In genomic region chr1:205228052-205228451, GRCh38 we compare ENCODE assay signal across 8 cellular contexts. TPM values are rescaled to one million over a fixed set of nuclear protein-coding genes. Genes with fewer than 3 reads are reported as not detected.
A peak's percentile ranks its signal among the peaks of the same experiment; 100 is the strongest.
DNase-seq lines count a peak whose midpoint lies in the region; ATAC-seq and TF ChIP-seq lines count a peak whose summit lies in the region.

No MANE protein-coding gene starts in this region.

- DNase-seq in activated naive CD4-positive, alpha-beta T cell treated with anti-CD3 and anti-CD28 coated beads for 36 hours, result no peak
- DNase-seq in activated naive CD4-positive, alpha-beta T cell treated with Interleukin-2 at 50 U/mL for 16 hours, result no peak
- DNase-seq in T-cell (peak in 3 of 34 experiments; percentile 5 to 26 (median 19)), glomerular visceral epithelial cell (ENCODE audit: extremely low spot score) (peak; percentile 17), GM10248 (ENCODE audit: extremely low spot score) (no peak), DMS79 treated with DMSO at 0.1 percent for 48 hours (lab: John Stamatoyannopoulos, UW) (no peak), 8988T (no peak)

- ATAC-seq in T-cell (replicated peaks in 1 of 4), result peak; percentile 6 to 18 (median 16)

- H3K27ac Mint-ChIP-seq in activated naive CD4-positive, alpha-beta T cell treated with anti-CD3 and anti-CD28 coated beads for 36 hours, result peak overlapping the region; percentile 93
- H3K27ac Mint-ChIP-seq in T-cell, result peak overlapping the region in 1 of 2 donors; percentile 44

- H3K9me3 Mint-ChIP-seq in activated naive CD4-positive, alpha-beta T cell treated with anti-CD3 and anti-CD28 coated beads for 36 hours, result no peaks in the 10 kb centered on the region
- no peaks in the 10 kb centered on the region for H3K9me3 Mint-ChIP-seq in T-cell

- POLR2A ChIA-PET in T-cell (lab: Charles Lee) (no interaction called here), GM10248 (lab: Yijun Ruan, JAX) (interaction anchor here (0.5 kb wide), 1 partner anchor 58 kb away, joined by 7 read pairs; no protein-coding TSS in a partner anchor)

- peak overlapping the region; percentile 76 for H3K4me3 ChIP-seq in skeletal muscle satellite cell (ENCODE audit: low read length)

- H3K9ac ChIP-seq in skeletal muscle satellite cell (ENCODE audit: low read depth, low read length), result peak overlapping the region; percentile 50

- peak overlapping the region; percentile 87 for H3K4me2 ChIP-seq in skeletal muscle satellite cell (ENCODE audit: low read length)

- peaks cover 39% of the 10 kb centered on the region for H3K36me3 Mint-ChIP-seq in activated naive CD4-positive, alpha-beta T cell treated with anti-CD3 and anti-CD28 coated beads for 36 hours (ENCODE audit: low read depth)
- no peaks in the 10 kb centered on the region for H3K36me3 Mint-ChIP-seq in T-cell

- H3K27me3 Mint-ChIP-seq in activated naive CD4-positive, alpha-beta T cell treated with anti-CD3 and anti-CD28 coated beads for 36 hours (ENCODE audit: low read depth), result peaks cover 16% of the 10 kb centered on the region
- peaks cover 3 to 11% of the 10 kb centered on the region in 2 donors for H3K27me3 Mint-ChIP-seq in T-cell

- intact Hi-C loops in activated naive CD4-positive, alpha-beta T cell treated with anti-CD3 and anti-CD28 coated beads for 36 hours (cut with micrococcal nuclease), result loop anchor here (1.0 to 2.0 kb wide), 2 partner anchors 57 to 106 kb away; no protein-coding TSS in a partner anchor

- H3K4me1 ChIP-seq in skeletal muscle satellite cell (ENCODE audit: control insufficient read depth, insufficient read depth, low read length), result peaks cover 20% of the 10 kb centered on the region

- no peak for TF ChIP-seq CTCF in GM10248 (IDR thresholded peaks at IDR 0.05; ENCODE audit: control extremely low read depth, extremely low read depth, low read depth, missing control alignments)

- H3K36me3 ChIP-seq in skeletal muscle satellite cell (ENCODE audit: insufficient read depth, low read length), result no peaks in the 10 kb centered on the region

- CTCF ChIA-PET in activated naive CD4-positive, alpha-beta T cell treated with anti-CD3 and anti-CD28 coated beads for 36 hours (lab: Charles Lee), result interaction anchor here (0.6 to 7.3 kb wide), 17 partner anchors 9 to 523 kb away, joined by 3 to 277 read pairs (median 8); no protein-coding TSS in a partner anchor
- CTCF ChIA-PET in T-cell (lab: Charles Lee) (interaction anchor here (1.1 to 4.4 kb wide), 5 partner anchors 10 to 56 kb away, joined by 5 to 47 read pairs (median 5); no protein-coding TSS in a partner anchor), GM10248 (lab: Yijun Ruan, JAX) (interaction anchor here (0.9 to 25.0 kb wide), 13 partner anchors 8 to 404 kb away, joined by 3 to 743 read pairs (median 5); no protein-coding TSS in a partner anchor)

- peaks cover 27% of the 10 kb centered on the region for H3K4me1 Mint-ChIP-seq in activated naive CD4-positive, alpha-beta T cell treated with anti-CD3 and anti-CD28 coated beads for 36 hours (ENCODE audit: low read depth)
- peaks cover 18 to 30% (median 25%) of the 10 kb centered on the region in 3 donors for H3K4me1 Mint-ChIP-seq in T-cell

- no peaks in the 10 kb centered on the region for H3K9me3 ChIP-seq in skeletal muscle satellite cell (replicated peaks; ENCODE audit: low read length)

- peak overlapping the region; percentile 96 for H3K4me3 Mint-ChIP-seq in activated naive CD4-positive, alpha-beta T cell treated with anti-CD3 and anti-CD28 coated beads for 36 hours
- peak overlapping the region; percentile 85 to 91 (median 87) for H3K4me3 Mint-ChIP-seq in T-cell

- H3K27me3 ChIP-seq in skeletal muscle satellite cell (ENCODE audit: control insufficient read depth, insufficient read depth, low read length), result peaks cover 39% of the 10 kb centered on the region

RNA-seq across cellular contexts. Expression of gene TMCC2, which starts 0.3 kb away (rescaled TPM):
- 10 to 100 TPM; 42.5 to 44.8 TPM for total RNA-seq in activated naive CD4-positive, alpha-beta T cell treated with anti-CD3 and anti-CD28 coated beads for 36 hours
- total RNA-seq in T-cell, result 1 to 10 TPM; 1.0 to 3.3 (median 1.8) TPM
- total RNA-seq in skeletal muscle satellite cell (2012; rRNA removed), result 1.3 and 2.3 TPM in 2 replicates

RNA-seq across cellular contexts. Expression of gene DSTYK, which starts 16.6 kb away (rescaled TPM):
- total RNA-seq in activated naive CD4-positive, alpha-beta T cell treated with anti-CD3 and anti-CD28 coated beads for 36 hours, result 10 to 100 TPM; 10.9 to 11.5 TPM
- total RNA-seq in T-cell, result 10 to 100 TPM; 13.8 to 15.7 (median 14.7) TPM
- 6.1 and 7.4 TPM in 2 replicates for total RNA-seq in skeletal muscle satellite cell (2012; rRNA removed)

Comparison
In these comparisons a context has a peak if more than half of its experiments do, and no peak if none do; other contexts are left out.
1. RNA of gene TMCC2, which starts 0.3 kb away (total RNA-seq): 42.5 to 44.8 TPM in activated naive CD4-positive, alpha-beta T cell treated with anti-CD3 and anti-CD28 coated beads for 36 hours; 1.0 to 3.3 TPM in T-cell; every median in the first group is over 10 times any median in the second.